16 cellular contexts compared by ENCODE assay signal in the genomic region with DNA sequence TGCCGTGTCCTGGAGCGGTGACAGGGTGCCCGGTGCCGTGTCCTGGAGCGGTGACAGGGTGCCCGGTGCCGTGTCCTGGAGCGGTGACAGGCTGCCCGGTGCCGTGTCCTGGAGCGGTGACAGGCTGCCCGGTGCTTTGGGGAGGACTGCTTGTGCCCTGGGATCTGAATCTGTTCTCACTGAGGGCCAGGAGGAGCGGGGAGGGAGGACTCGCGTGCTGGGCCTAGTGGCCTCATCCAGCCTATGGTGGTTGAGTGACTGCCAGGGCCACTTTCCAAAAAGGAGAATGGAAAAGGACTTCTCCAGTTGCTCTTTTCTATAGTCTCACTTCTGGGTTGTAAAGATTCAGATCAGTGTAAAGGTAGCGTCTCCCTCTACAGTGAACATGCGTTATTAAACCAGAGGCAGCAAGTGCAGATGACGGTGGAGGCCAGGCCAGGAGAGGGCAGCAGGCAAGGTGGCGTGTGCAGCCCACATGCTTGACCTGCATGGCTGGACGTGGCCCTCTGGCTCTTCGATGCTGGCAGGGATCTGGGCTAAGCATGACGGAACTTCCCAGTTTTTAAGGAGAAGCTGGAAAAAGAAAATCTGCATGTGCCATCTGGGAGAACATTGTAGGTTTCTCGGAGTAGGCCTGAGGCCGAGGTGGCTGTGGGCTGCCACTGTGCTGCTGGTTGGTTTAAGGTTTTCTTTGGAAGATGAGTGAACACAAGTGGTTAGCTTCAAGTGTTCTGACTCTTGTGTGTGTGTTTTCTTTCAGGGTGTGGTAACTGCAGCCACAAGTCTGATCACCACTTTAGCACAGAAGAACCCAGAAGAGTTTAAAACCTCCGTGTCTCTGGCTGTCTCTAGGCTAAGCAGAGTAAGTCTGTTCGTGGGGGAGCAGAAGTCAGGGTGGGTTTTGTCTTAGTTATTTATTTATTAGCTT. TPM values are rescaled to one million over a fixed set of nuclear protein-coding genes. Genes with fewer than 3 reads are reported as not detected.
DNase-seq lines count a peak whose midpoint lies in the region; ATAC-seq and TF ChIP-seq lines count a peak whose summit lies in the region.
"Had no signal": no experiment of that assay in that cellular context is flagged by ENCODE, and none has a peak within 500 bp of the region (broad histone marks: within the 10 kb centered on the region; RNA-seq: fewer than 3 reads in every experiment).

No MANE protein-coding gene starts in this region.

- peak; percentile 23 for DNase-seq in Right ventricle myocardium inferior (ENCODE audit: missing footprints)
- DNase-seq in left ventricle myocardium inferior: no peak
- DNase-seq in central memory CD8-positive, alpha-beta T cell (ENCODE audit: low spot score in 2 of 2): no peak
- no peak for DNase-seq in right lobe of liver
- no peak for DNase-seq in type B pancreatic cell (ENCODE audit: extremely low spot score, unreplicated experiment)
- DNase-seq in adrenal gland: no peak
- no peak for DNase-seq in kidney tubule cell (ENCODE audit: low spot score)
- DNase-seq in head of caudate nucleus: no peak
- DNase-seq: activated gamma-delta T cell treated with Interleukin-2 at 50 U/mL for 16 hours, DMS 273 treated with DMSO at 0.1 percent for 48 hours, heart right ventricle, NCI-H2171 treated with DMSO at 0.1 percent for 48 hours, SK-N-SH, small intestine had no signal

- H3K27ac Mint-ChIP-seq in central memory CD8-positive, alpha-beta T cell (ENCODE audit: low read depth): peak overlapping the region; percentile 53
- peak overlapping the region; percentile 28 for H3K27ac Mint-ChIP-seq in type B pancreatic cell

- H3K27ac ChIP-seq in left ventricle myocardium inferior (replicated peaks) (no peak overlapping the region), right lobe of liver (no peak overlapping the region), adrenal gland (no peak overlapping the region)

- H3K4me1 ChIP-seq in left ventricle myocardium inferior (peaks cover 17% of the 10 kb centered on the region), right lobe of liver (no peaks in the 10 kb centered on the region), adrenal gland (replicated peaks in 1 of 2) (peaks cover 0 to 3% of the 10 kb centered on the region in 2 donors)

- TF ChIP-seq POLR2A in right lobe of liver (IDR thresholded peaks at IDR 0.05) (no peak), adrenal gland (IDR thresholded peaks at IDR 0.05) (no peak)

- H3K4me3 ChIP-seq in left ventricle myocardium inferior (no peak overlapping the region), right lobe of liver (no peak overlapping the region), adrenal gland (no peak overlapping the region)
- H3K4me3 ChIP-seq: heart right ventricle had no signal

- H3K36me3 ChIP-seq in left ventricle myocardium inferior (peaks cover 72% of the 10 kb centered on the region), right lobe of liver (peaks cover 6 to 72% (median 19%) of the 10 kb centered on the region in 4 donors), adrenal gland (replicated peaks in 1 of 2) (peaks cover 0 to 52% of the 10 kb centered on the region in 2 donors)

- ATAC-seq in Right ventricle myocardium inferior (no peak), right lobe of liver (peak in 3 of 4 donors; percentile 13 to 35 (median 29))
- no peak for ATAC-seq in central memory CD8-positive, alpha-beta T cell (replicated peaks; ENCODE audit: extremely low read depth, poor library complexity, severe bottlenecking)
- ATAC-seq: HCT116 had no signal

- WGBS in right lobe of liver (ENCODE audit: insufficient coverage, low coverage, low lambda C conversion rate, missing lambda C conversion rate): 85% methylated on average over 7 of the region's 26 CpGs
- WGBS in adrenal gland, 4 donors: 81 to 92% (median 87%) methylated on average over 16 to 26 of the region's 26 CpGs

- no peak overlapping the region for H3K4me3 Mint-ChIP-seq in central memory CD8-positive, alpha-beta T cell
- H3K4me3 Mint-ChIP-seq in type B pancreatic cell: no peak overlapping the region

- H3K9me3 ChIP-seq in left ventricle myocardium inferior (replicated peaks) (no peaks in the 10 kb centered on the region), right lobe of liver (no peaks in the 10 kb centered on the region), adrenal gland (replicated peaks in 1 of 3) (no peaks in the 10 kb centered on the region)
- H3K9me3 ChIP-seq: heart right ventricle, SK-N-SH had no signal

- peaks cover 10% of the 10 kb centered on the region for H3K4me1 Mint-ChIP-seq in central memory CD8-positive, alpha-beta T cell
- peaks cover 10% of the 10 kb centered on the region for H3K4me1 Mint-ChIP-seq in type B pancreatic cell (ENCODE audit: unreplicated experiment)

- intact Hi-C loops in Right ventricle myocardium inferior (cut with DNase I) (no loop called here), left ventricle myocardium inferior (cut with micrococcal nuclease) (no loop called here), right lobe of liver (cut with DNase I) (no loop called here), adrenal gland (cut with DNase I) (no loop called here), head of caudate nucleus (cut with DNase I) (no loop called here)

- TF ChIP-seq CTCF in left ventricle myocardium inferior (IDR thresholded peaks at IDR 0.05; ENCODE audit: borderline replicate concordance) (no peak), right lobe of liver (IDR thresholded peaks at IDR 0.05) (no peak), type B pancreatic cell (conservative IDR thresholded peaks at IDR 0.05) (no peak), adrenal gland (IDR thresholded peaks at IDR 0.05) (no peak)

- no peaks in the 10 kb centered on the region for H3K27me3 Mint-ChIP-seq in central memory CD8-positive, alpha-beta T cell
- no peaks in the 10 kb centered on the region for H3K27me3 Mint-ChIP-seq in type B pancreatic cell

- H3K27me3 ChIP-seq in left ventricle myocardium inferior (ENCODE audit: low read depth): no peaks in the 10 kb centered on the region
- no peaks in the 10 kb centered on the region for H3K27me3 ChIP-seq in right lobe of liver
- no peaks in the 10 kb centered on the region for H3K27me3 ChIP-seq in adrenal gland
- H3K27me3 ChIP-seq: heart right ventricle had no signal

- H3K36me3 Mint-ChIP-seq in central memory CD8-positive, alpha-beta T cell (ENCODE audit: insufficient read depth): peaks cover 30% of the 10 kb centered on the region
- peaks cover 19% of the 10 kb centered on the region for H3K36me3 Mint-ChIP-seq in type B pancreatic cell

- H3K9me3 Mint-ChIP-seq in central memory CD8-positive, alpha-beta T cell: no peaks in the 10 kb centered on the region
- H3K9me3 Mint-ChIP-seq in type B pancreatic cell: no peaks in the 10 kb centered on the region

RNA-seq across cellular contexts. Expression of gene AP2A2, which starts 55.0 kb away (rescaled TPM):
- total RNA-seq in Right ventricle myocardium inferior (51.7 TPM), left ventricle myocardium inferior (41.4 TPM), right lobe of liver (10 to 100 TPM; 41.4 to 66.7 (median 53.8) TPM), type B pancreatic cell (ENCODE audit: low replicate concordance) (82.6 and 109 TPM in 2 replicates), adrenal gland (100 to 1,000 TPM in 3 of 8 donors, 10 to 100 TPM in 5; 38.5 to 115 (median 79.1) TPM)
- 10 to 100 TPM; 28.6 to 98.5 (median 71.4) TPM for polyA plus RNA-seq in adrenal gland

RNA-seq across cellular contexts. Expression of gene MUC6, which starts 55.8 kb away (rescaled TPM):
- total RNA-seq in Right ventricle myocardium inferior (not detected), left ventricle myocardium inferior (not detected), right lobe of liver (1 to 10 TPM in 2 of 6 experiments, under 1 TPM in 4; 0.31 to 2.1 (median 0.72) TPM), type B pancreatic cell (ENCODE audit: low replicate concordance) (0.38 and 0.46 TPM in 2 replicates), adrenal gland (under 1 TPM in 2 of 8 donors, not detected in 6; 0.04 TPM)
- polyA plus RNA-seq in adrenal gland: under 1 TPM in 2 of 3 donors, not detected in 1; 0.13 to 0.72 TPM
- total RNA-seq: heart right ventricle had no signal
- polyA plus RNA-seq: neural cell, SK-N-SH had no signal

Comparison
In these comparisons a context has a peak if more than half of its experiments do, and no peak if none do; other contexts are left out.
1. ATAC-seq: peak in right lobe of liver (3 of 4); none in Right ventricle myocardium inferior (single experiment) and central memory CD8-positive, alpha-beta T cell (single experiment).